In genomic region chrX:100512471-100512870, GRCh38 we compare ENCODE assay signal across 8 cellular contexts.
DNase-seq lines count a peak whose midpoint lies in the region; ATAC-seq and TF ChIP-seq lines count a peak whose summit lies in the region.

No MANE protein-coding gene starts in this region.

- no peak overlapping the region for H3K4me3 ChIP-seq in Loucy (ENCODE audit: low read length, poor library complexity, severe bottlenecking)

- no peaks in the 10 kb centered on the region for H3K79me2 ChIP-seq in Loucy (ENCODE audit: insufficient read depth, low read length)

- no peak overlapping the region for H2AFZ ChIP-seq in Loucy (ENCODE audit: low read length)

- H3K27me3 ChIP-seq in Loucy (ENCODE audit: insufficient read depth, low read length, poor library complexity, severe bottlenecking) = no peaks in the 10 kb centered on the region

- H3K9me3 Mint-ChIP-seq in chondrocyte (ENCODE audit: low read depth) (no peaks in the 10 kb centered on the region), nephron (no peaks in the 10 kb centered on the region)

- no peaks in the 10 kb centered on the region for H4K20me1 ChIP-seq in Loucy (ENCODE audit: insufficient read depth, low read length, poor library complexity, severe bottlenecking)

- no peaks in the 10 kb centered on the region for H3K4me1 ChIP-seq in Loucy (ENCODE audit: insufficient read depth, low read length, poor library complexity, severe bottlenecking)

- no peaks in the 10 kb centered on the region for H3K36me3 ChIP-seq in Loucy (ENCODE audit: insufficient read depth, low read length)

- H3K36me3 Mint-ChIP-seq in chondrocyte (ENCODE audit: low read depth) (no peaks in the 10 kb centered on the region), nephron (ENCODE audit: low read depth) (no peaks in the 10 kb centered on the region)

- H3K4me3 Mint-ChIP-seq in chondrocyte (ENCODE audit: unreplicated experiment) = no peak overlapping the region
- no peak overlapping the region for H3K4me3 Mint-ChIP-seq in nephron

- H3K9me2 ChIP-seq in Loucy (replicated peaks; ENCODE audit: low read depth, low read length) = no peaks in the 10 kb centered on the region

- H3K27ac Mint-ChIP-seq in chondrocyte (ENCODE audit: unreplicated experiment) = no peak overlapping the region
- no peak overlapping the region for H3K27ac Mint-ChIP-seq in nephron

- TF ChIP-seq CTCF in Loucy (conservative IDR thresholded peaks at IDR 0.05; ENCODE audit: low read length) (peak; percentile 51), chondrocyte (IDR thresholded peaks at IDR 0.05) (peak; percentile 92), nephron (IDR thresholded peaks at IDR 0.05; ENCODE audit: unreplicated experiment in 3 of 3) (peak; percentile 70 to 77 (median 73))

- peak; percentile 3 to 18 for DNase-seq in NCI-H524 (lab: John Stamatoyannopoulos, UW)
- DNase-seq in NCI-H524 treated with DMSO at 0.1 percent for 48 hours (lab: John Stamatoyannopoulos, UW) = no peak
- DNase-seq in chondrocyte (ENCODE audit: low spot score) = no peak
- DNase-seq in activated CD4-positive, alpha-beta T cell treated with anti-CD3 and anti-CD28 coated beads, Interleukin-2, amount 50 U/mL, for 48 hours = no peak

- no peak for ATAC-seq in HG02885 (IDR thresholded peaks at IDR 0.05; ENCODE audit: poor library complexity, unreplicated experiment)
- ATAC-seq in HG02981 (IDR thresholded peaks at IDR 0.05; ENCODE audit: unreplicated experiment) = no peak

- no peak overlapping the region for H3K9ac ChIP-seq in Loucy (ENCODE audit: low read depth, low read length, poor library complexity, severe bottlenecking)

- no peak overlapping the region for H3K4me2 ChIP-seq in Loucy (ENCODE audit: low read depth, low read length, poor library complexity, severe bottlenecking)

- H3K4me1 Mint-ChIP-seq in chondrocyte (ENCODE audit: low read depth) (no peaks in the 10 kb centered on the region), nephron (no peaks in the 10 kb centered on the region)

- H3K27me3 Mint-ChIP-seq in chondrocyte (ENCODE audit: low read depth) (peaks cover 2% of the 10 kb centered on the region), nephron (ENCODE audit: low read depth) (no peaks in the 10 kb centered on the region)

- H3K9me3 ChIP-seq in Loucy (ENCODE audit: insufficient read depth, low read depth, low read length) = no peaks in the 10 kb centered on the region

- H3F3A ChIP-seq in Loucy (ENCODE audit: low read depth) = no peaks in the 10 kb centered on the region

Comparison
In these comparisons a context has a peak if more than half of its experiments do, and no peak if none do; other contexts are left out.
1. DNase-seq: peak in NCI-H524 (2 of 2); none in NCI-H524 treated with DMSO at 0.1 percent for 48 hours (single experiment), chondrocyte (single experiment) and activated CD4-positive, alpha-beta T cell treated with anti-CD3 and anti-CD28 coated beads, Interleukin-2, amount 50 U/mL, for 48 hours (0 of 2).
2. Peak in every context shown above with its lines, with median percentiles within 50 percentile points of each other: CTCF ChIP-seq.